ENCODE assay signal across 8 cellular contexts in the genomic region with DNA sequence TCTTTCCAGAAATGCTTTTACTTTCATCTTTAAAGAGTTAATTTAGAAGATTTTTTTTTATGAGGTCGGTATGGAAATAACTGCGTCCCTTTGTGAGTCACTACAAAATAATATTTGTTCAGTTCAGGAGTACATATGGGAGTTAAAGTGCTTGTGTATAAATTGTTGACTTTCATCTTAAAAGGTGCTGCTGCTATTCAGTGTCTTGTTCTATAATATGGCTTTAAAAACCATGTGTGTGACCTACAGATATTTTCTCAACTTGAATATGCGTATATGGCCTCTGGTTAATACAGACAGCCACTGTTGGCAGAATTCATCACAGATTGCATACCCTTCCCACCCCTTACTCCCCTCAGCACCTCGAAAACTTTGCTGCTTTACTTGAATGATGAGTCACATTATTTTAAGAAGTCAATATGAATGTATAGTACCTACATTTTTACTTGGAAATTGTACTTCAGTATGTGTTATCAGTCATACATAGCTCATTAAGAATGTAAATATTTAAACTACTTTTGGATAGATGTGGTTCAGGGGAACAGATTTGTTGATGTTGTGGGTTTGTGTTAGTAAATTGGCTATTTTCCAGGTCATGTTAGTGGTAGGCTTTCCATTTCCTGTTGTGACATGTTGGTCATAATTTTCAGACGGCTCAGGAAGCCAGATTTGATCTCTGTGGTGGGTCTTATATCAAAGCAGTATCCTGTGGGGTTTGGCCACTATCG. TPM values are rescaled to one million over a fixed set of nuclear protein-coding genes. Genes with fewer than 3 reads are reported as not detected.
DNase-seq lines count a peak whose midpoint lies in the region; ATAC-seq and TF ChIP-seq lines count a peak whose summit lies in the region.

No MANE protein-coding gene starts in this region.

- peak overlapping the region; percentile 90 for H3K4me3 ChIP-seq in AG04449 (ENCODE audit: low read depth, low read length)
- H3K4me3 ChIP-seq in ascending aorta: peak overlapping the region; percentile 65 to 88
- peak overlapping the region; percentile 50 to 74 for H3K4me3 ChIP-seq in left lung

- H3K27me3 ChIP-seq in ascending aorta (no peaks in the 10 kb centered on the region), left lung (no peaks in the 10 kb centered on the region)

- H3K36me3 ChIP-seq in ascending aorta: no peaks in the 10 kb centered on the region
- H3K36me3 ChIP-seq in left lung: no peaks in the 10 kb centered on the region

- H3K9me3 Mint-ChIP-seq in type B pancreatic cell: no peaks in the 10 kb centered on the region

- ATAC-seq in GM18511 (IDR thresholded peaks at IDR 0.05; ENCODE audit: unreplicated experiment) (peak; percentile 12), left lung (no peak), HG03342 (IDR thresholded peaks at IDR 0.05; ENCODE audit: unreplicated experiment) (no peak), omental fat pad (ENCODE audit: low FRiP score) (no peak)

- peak overlapping the region; percentile 93 for H3K27ac Mint-ChIP-seq in type B pancreatic cell

- TF ChIP-seq CTCF in AG04449 (IDR thresholded peaks at IDR 0.05; ENCODE audit: insufficient read depth, low read length, missing control alignments): no peak
- TF ChIP-seq CTCF in ascending aorta (IDR thresholded peaks at IDR 0.05): no peak
- TF ChIP-seq CTCF in left lung (IDR thresholded peaks at IDR 0.05): no peak
- TF ChIP-seq CTCF in type B pancreatic cell (conservative IDR thresholded peaks at IDR 0.05): no peak
- TF ChIP-seq CTCF in omental fat pad (IDR thresholded peaks at IDR 0.05): no peak

- no peaks in the 10 kb centered on the region for H3K36me3 Mint-ChIP-seq in type B pancreatic cell

- H3K4me1 ChIP-seq in ascending aorta: peaks cover 0 to 5% of the 10 kb centered on the region in 2 donors
- peaks cover 4 to 30% of the 10 kb centered on the region in 2 donors for H3K4me1 ChIP-seq in left lung

- DNase-seq in AG04449 (ENCODE audit: low read depth, low spot score) (no peak), NCI-H2081 treated with DMSO at 0.1 percent for 48 hours (lab: John Stamatoyannopoulos, UW) (peak; percentile 12), ascending aorta (ENCODE audit: low spot score in 2 of 2) (no peak), left lung (no peak), type B pancreatic cell (ENCODE audit: extremely low spot score, unreplicated experiment) (no peak), omental fat pad (ENCODE audit: low spot score) (no peak)

- H3K9me3 ChIP-seq in ascending aorta (no peaks in the 10 kb centered on the region), left lung (no peaks in the 10 kb centered on the region)

- no peaks in the 10 kb centered on the region for H3K27me3 Mint-ChIP-seq in type B pancreatic cell

- intact Hi-C loops in ascending aorta (cut with DNase I): loop anchor here (2.0 to 5.0 kb wide), 2 partner anchors 39 to 85 kb away; no protein-coding TSS in a partner anchor
- intact Hi-C loops in left lung (cut with DNase I): no loop called here

- H3K4me1 Mint-ChIP-seq in type B pancreatic cell (ENCODE audit: unreplicated experiment): peaks cover 12% of the 10 kb centered on the region

- H3K4me3 Mint-ChIP-seq in type B pancreatic cell: peak overlapping the region; percentile 99

- H3K27ac ChIP-seq in ascending aorta (no peak overlapping the region), left lung (peak overlapping the region; percentile 93 to 95)

- CTCF ChIA-PET in AG04449 (lab: Yijun Ruan, JAX): interaction anchor here (1.0 to 1.3 kb wide), 2 partner anchors 8 to 169 kb away, joined by 4 to 5 read pairs; no protein-coding TSS in a partner anchor

- POLR2A ChIA-PET in AG04449 (lab: Yijun Ruan, JAX): no interaction called here

RNA-seq across cellular contexts. Expression of a gene that starts 1.5 kb away (rescaled TPM):
- total RNA-seq in ascending aorta (13.8 TPM), left lung (10 to 100 TPM; 48.1 to 49.4 TPM), type B pancreatic cell (ENCODE audit: low replicate concordance) (45.9 and 67.0 TPM in 2 replicates), omental fat pad (10 to 100 TPM; 18.3 to 30.6 (median 30.1) TPM)

RNA-seq across cellular contexts. Expression of a gene that starts 9.5 kb away (rescaled TPM):
- total RNA-seq in ascending aorta (11.0 TPM), left lung (10 to 100 TPM; 13.2 to 14.1 TPM), type B pancreatic cell (ENCODE audit: low replicate concordance) (7.7 and 17.7 TPM in 2 replicates), omental fat pad (10 to 100 TPM in 2 of 4 donors, 1 to 10 TPM in 2; 7.0 to 13.4 (median 9.8) TPM)

Comparison
In these comparisons a context has a peak if more than half of its experiments do, and no peak if none do; other contexts are left out.
1. H3K27ac ChIP-seq: peak in left lung (2 of 2); none in ascending aorta (0 of 2).
2. Peak in every context shown above with its lines, with median percentiles within 50 percentile points of each other: H3K4me3 ChIP-seq.